In genomic region chr13:30569901-30570576, GRCh38 we compare ENCODE assay signal across 8 cellular contexts. TPM values are rescaled to one million over a fixed set of nuclear protein-coding genes. Genes with fewer than 3 reads are reported as not detected.
A peak's percentile ranks its signal among the peaks of the same experiment; 100 is the strongest.
DNase-seq lines count a peak whose midpoint lies in the region; ATAC-seq and TF ChIP-seq lines count a peak whose summit lies in the region.

No MANE protein-coding gene starts in this region.

- intact Hi-C loops in Right ventricle myocardium inferior (cut with DNase I) (loop anchor here (10.0 kb wide), 1 partner anchor 435 kb away; no protein-coding TSS in a partner anchor), cardiac septum (cut with DNase I) (loop anchor here (5.0 to 10.0 kb wide), 2 partner anchors 47 to 435 kb away; partner anchors contain the start of gene USPL1), uterus (cut with DNase I; ENCODE audit: low total_unique reads) (loop anchor here (10.0 kb wide), 1 partner anchor 105 kb away; the partner anchor contains the start of gene HMGB1)

- no peak for DNase-seq in Right ventricle myocardium inferior (ENCODE audit: missing footprints)
- DNase-seq in cardiac septum (ENCODE audit: low spot score) = no peak
- DNase-seq in astrocyte of the hippocampus (ENCODE audit: low read depth, low spot score) = peak; percentile 92
- peak; percentile 90 for DNase-seq in kidney epithelial cell (ENCODE audit: low read depth)
- DNase-seq in uterus = peak; percentile 51 to 78
- no peak for DNase-seq in NCI-H2081 (lab: John Stamatoyannopoulos, UW)
- DNase-seq in NCI-H1417 (lab: John Stamatoyannopoulos, UW) = no peak
- DNase-seq in T-helper 1 cell = no peak

- H3K9me3 ChIP-seq in uterus = no peaks in the 10 kb centered on the region

- TF ChIP-seq POLR2A in uterus (IDR thresholded peaks at IDR 0.05) = no peak

- H3K36me3 ChIP-seq in kidney epithelial cell (ENCODE audit: control insufficient read depth, insufficient read depth, low read length) (no peaks in the 10 kb centered on the region), uterus (no peaks in the 10 kb centered on the region)

- H3K4me3 ChIP-seq in kidney epithelial cell (ENCODE audit: low read depth, low read length) = no peak overlapping the region
- H3K4me3 ChIP-seq in uterus = no peak overlapping the region

- peak; percentile 79 for ATAC-seq in Right ventricle myocardium inferior

- H3K27me3 ChIP-seq in kidney epithelial cell (ENCODE audit: control insufficient read depth, insufficient read depth, low read length) = no peaks in the 10 kb centered on the region
- H3K27me3 ChIP-seq in uterus = no peaks in the 10 kb centered on the region

- peak overlapping the region; percentile 71 to 74 for H3K27ac ChIP-seq in uterus

- TF ChIP-seq CTCF in kidney epithelial cell (IDR thresholded peaks at IDR 0.05; ENCODE audit: insufficient read depth, low read length, poor library complexity, severe bottlenecking) = no peak
- TF ChIP-seq CTCF in uterus (IDR thresholded peaks at IDR 0.05) = no peak

- no peaks in the 10 kb centered on the region for H3K4me1 ChIP-seq in uterus

RNA-seq across cellular contexts. Expression of gene USPL1, which starts 47.7 kb away (rescaled TPM):
- total RNA-seq in Right ventricle myocardium inferior (10.3 TPM), cardiac septum (9.8 TPM), kidney epithelial cell (24.9 and 33.1 TPM in 2 replicates), uterus (10 to 100 TPM; 19.7 to 62.1 (median 27.1) TPM)

Comparison
In these comparisons a context has a peak if more than half of its experiments do, and no peak if none do; other contexts are left out.
1. DNase-seq: peak in astrocyte of the hippocampus (single experiment), kidney epithelial cell (single experiment) and uterus (2 of 2); none in Right ventricle myocardium inferior (single experiment), cardiac septum (single experiment), NCI-H2081 (0 of 2), NCI-H1417 (0 of 3) and T-helper 1 cell (0 of 5).